In the genomic region with DNA sequence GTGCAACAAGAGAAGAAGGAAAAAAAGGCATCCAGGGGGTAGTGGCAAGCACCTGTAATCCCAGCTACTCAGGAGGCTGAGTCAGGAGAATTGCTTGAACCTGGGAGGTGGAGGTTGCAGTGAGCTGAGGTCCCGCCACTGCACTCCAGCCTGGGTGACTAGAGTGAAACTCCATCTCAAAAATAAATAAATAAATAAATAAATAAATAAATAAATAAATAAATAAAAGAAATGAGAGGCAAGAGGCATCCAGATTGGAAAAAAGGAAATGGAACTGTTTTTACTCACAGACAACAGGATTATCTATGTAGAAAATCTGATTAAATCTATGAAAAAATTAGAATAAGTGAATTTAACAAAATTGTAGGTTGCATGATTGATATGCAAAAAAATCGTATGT, we compare ENCODE assay signal across 19 cellular contexts. TPM values are rescaled to one million over a fixed set of nuclear protein-coding genes. Genes with fewer than 3 reads are reported as not detected.
"Had no signal": no experiment of that assay in that cellular context is flagged by ENCODE, and none has a peak within 500 bp of the region (broad histone marks: within the 10 kb centered on the region; RNA-seq: fewer than 3 reads in every experiment).

No MANE protein-coding gene starts in this region.

RNA-seq across cellular contexts. Expression of gene LDLRAD1, which starts 23.5 kb away (rescaled TPM):
- total RNA-seq: activated naive CD4-positive, alpha-beta T cell treated with anti-CD3 and anti-CD28 coated beads for 36 hours; activated naive CD4-positive, alpha-beta T cell treated with anti-CD3 and anti-CD28 coated beads, Interleukin-2, amount 50 U/mL, for 72 hours; activated naive CD8-positive, alpha-beta T cell treated with anti-CD3 and anti-CD28 coated beads for 36 hours; activated naive CD8-positive, alpha-beta T cell treated with anti-CD3 and anti-CD28 coated beads, Interleukin-2, amount 10 ng/mL, durations not matched to agents 7 days and 5 days; activated T-cell treated with anti-CD3 and anti-CD28 coated beads, Interleukin-2, amount 50 U/mL, for 4 hours; activated T-cell treated with anti-CD3 and anti-CD28 coated beads, Interleukin-2, amount 50 U/mL, for 72 hours; activated T-helper 1 cell treated with anti-CD3 and anti-CD28 coated beads, Interleukin-12 subunit alpha, Interleukin-12 subunit beta, Interleukin-2, Interleukin-4 antibody, amounts not matched to agents 30 ng/mL and 10 ng/mL and 1 ng/mL, durations not matched to agents 14 hours and 24 hours and 36 hours; activated T-helper 17 cell treated with anti-CD3 and anti-CD28 coated beads, Interleukin-2, amount 50 U/mL, for 72 hours; activated T-helper 2 cell treated with anti-CD3 and anti-CD28 coated beads, Interferon-gamma antibody, Interleukin-2, Interleukin-4, amounts not matched to agents 10 μg/mL and 5 μg/mL and 100 μg/mL, durations not matched to agents 14 hours and 24 hours and 36 hours; aorta; ascending aorta; astrocyte; body of pancreas; breast epithelium; cardiac muscle cell; cardiac septum; cerebellum; chondrocyte had no signal
- polyA plus RNA-seq: adipose tissue, aorta, cardiac muscle cell had no signal

RNA-seq across cellular contexts. Expression of gene IFT25, which starts 49.0 kb away (rescaled TPM):
- total RNA-seq: ascending aorta had no signal
